8 cellular contexts compared by ENCODE assay signal in the genomic region with DNA sequence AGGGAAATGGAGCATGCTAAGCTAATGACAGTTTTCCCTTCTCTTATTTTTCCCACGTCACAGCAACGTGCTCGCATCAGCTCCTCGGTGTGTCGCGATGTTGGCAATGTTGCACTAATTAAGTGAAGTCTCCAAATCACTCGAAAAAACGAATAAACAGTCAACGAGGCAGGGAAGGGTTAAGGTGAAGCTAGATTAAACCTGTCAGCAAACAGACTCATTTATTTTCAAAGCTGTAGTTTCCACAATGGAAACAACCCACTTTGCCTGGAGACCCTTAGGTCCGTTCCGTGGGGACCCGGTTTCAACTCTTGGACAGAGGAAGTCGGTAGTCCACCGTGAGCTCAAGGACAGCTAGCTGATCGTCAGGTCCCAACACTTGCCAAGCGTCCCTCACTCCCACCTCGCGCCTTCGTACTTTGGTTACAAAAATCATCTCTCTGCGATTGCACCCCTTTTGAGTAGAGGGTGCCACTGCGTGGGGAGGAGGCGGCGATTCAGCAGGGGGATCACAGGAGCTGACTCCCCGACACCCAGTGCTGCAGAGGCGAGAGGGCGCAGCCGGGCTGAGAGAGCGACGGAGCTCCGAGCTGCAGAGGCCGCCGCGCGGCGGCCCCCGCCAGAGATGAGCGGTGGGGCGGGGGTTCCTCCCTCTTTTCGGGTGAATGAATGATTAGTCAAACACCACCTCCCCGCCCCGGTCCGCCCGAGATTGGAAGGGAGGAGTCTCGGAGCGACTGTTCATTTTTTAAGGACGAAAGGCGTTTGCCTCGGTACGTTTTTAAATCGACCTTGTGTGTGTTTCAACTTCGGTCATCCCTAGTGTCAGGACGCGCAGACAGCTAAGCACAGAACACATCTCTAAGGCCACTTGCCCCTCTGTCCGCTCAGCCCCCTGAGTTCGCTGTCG. TPM values are rescaled to one million over a fixed set of nuclear protein-coding genes. Genes with fewer than 3 reads are reported as not detected.
A peak's percentile ranks its signal among the peaks of the same experiment; 100 is the strongest.
DNase-seq lines count a peak whose midpoint lies in the region; TF ChIP-seq lines count a peak whose summit lies in the region.

No MANE protein-coding gene starts in this region.

- TF ChIP-seq CTCF in GM13977 (IDR thresholded peaks at IDR 0.05; ENCODE audit: extremely low read depth, insufficient read depth, missing control alignments), result no peak

- H3K4me3 ChIP-seq in Jurkat, Clone E6-1 (ENCODE audit: low read length), result peak overlapping the region; percentile 18; the same call in 1 of the 2 replicates

- DNase-seq in GM13977 (ENCODE audit: low spot score) (peak; percentile 21), amygdala (lab: John Stamatoyannopoulos, UW) (peak in 35 of 56 donors; percentile 4 to 72 (median 29)), hepatic stellate cell (ENCODE audit: low spot score) (peak; percentile 53), pons (ENCODE audit: low spot score) (peak; percentile 6), GDM1 (lab: John Stamatoyannopoulos, UW) (no peak), NCI-H2081 treated with DMSO at 0.1 percent for 48 hours (lab: John Stamatoyannopoulos, UW) (no peak), NK-92 (lab: John Stamatoyannopoulos, UW; ENCODE audit: unreplicated experiment) (no peak)
- no peak for DNase-seq in Jurkat, Clone E6-1 (ENCODE audit: low read depth, low spot score)

- in situ Hi-C loops in GM13977 (cut with MboI; ENCODE audit: low pct_unique_long_range_greater_than_20kb, low sequenced_read_pairs, unreplicated experiment), result no loop called here

RNA-seq across cellular contexts. Expression of a gene that starts 1.3 kb away (rescaled TPM):
- polyA plus RNA-seq in Jurkat, Clone E6-1 (2012; ENCODE audit: insufficient read depth, insufficient read length), result not detected

Comparison
In these comparisons a context has a peak if more than half of its experiments do, and no peak if none do; other contexts are left out.
1. DNase-seq: peak in GM13977 (single experiment), amygdala (35 of 56), hepatic stellate cell (single experiment) and pons (single experiment); none in Jurkat, Clone E6-1 (single experiment), GDM1 (single experiment), NCI-H2081 treated with DMSO at 0.1 percent for 48 hours (single experiment) and NK-92 (single experiment).